ENCODE assay signal across 1 cellular context in the genomic region with DNA sequence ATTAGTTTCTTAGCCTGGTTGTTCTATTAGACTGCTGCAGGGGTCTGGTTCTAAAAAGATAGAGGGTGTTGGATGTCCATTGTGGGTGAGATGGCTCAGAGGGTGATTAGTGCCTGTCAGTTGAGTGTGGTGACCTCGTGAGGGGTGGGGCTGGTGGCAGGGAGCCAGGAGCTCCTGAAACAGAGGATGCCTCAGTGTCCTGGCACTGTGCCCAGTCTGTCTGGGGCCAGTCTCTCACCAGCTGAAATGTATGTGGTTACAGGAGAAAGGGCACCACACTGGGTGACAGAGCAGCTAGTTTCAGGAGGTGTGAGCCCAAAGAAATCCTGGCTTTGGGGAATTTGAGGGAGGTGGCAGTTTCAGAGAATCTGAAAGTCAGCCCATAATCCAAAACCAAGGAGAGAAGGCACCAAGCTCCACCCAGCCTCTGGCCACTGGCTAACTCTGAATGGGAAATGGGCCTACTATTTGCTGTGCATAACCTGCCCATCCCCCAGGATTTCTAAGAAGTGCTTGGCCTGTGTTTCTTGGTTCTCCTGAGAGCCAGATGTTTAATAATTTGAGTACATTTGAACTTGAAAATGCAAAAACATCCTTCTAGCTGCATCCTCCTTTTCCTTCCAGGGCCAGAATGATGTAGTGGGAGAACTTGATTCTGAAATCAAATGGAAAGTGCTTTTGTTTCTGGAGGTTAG.
TF ChIP-seq lines count a peak whose summit lies in the region.

No MANE protein-coding gene starts in this region.

TF ChIP-seq in SK-N-SH treated with all-trans-retinoic acid at 6 μM for 48 hours, 23 proteins besides CTCF, POLR2A, EP300 and RAD21 (continued from another document):
- TF ChIP-seq, protein P1, sequence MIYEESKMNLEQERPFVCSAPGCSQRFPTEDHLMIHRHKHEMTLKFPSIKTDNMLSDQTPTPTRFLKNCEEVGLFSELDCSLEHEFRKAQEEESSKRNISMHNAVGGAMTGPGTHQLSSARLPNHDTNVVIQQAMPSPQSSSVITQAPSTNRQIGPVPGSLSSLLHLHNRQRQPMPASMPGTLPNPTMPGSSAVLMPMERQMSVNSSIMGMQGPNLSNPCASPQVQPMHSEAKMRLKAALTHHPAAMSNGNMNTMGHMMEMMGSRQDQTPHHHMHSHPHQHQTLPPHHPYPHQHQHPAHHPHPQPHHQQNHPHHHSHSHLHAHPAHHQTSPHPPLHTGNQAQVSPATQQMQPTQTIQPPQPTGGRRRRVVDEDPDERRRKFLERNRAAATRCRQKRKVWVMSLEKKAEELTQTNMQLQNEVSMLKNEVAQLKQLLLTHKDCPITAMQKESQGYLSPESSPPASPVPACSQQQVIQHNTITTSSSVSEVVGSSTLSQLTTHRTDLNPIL (CRISPR knock-in tag; IDR thresholded peaks at IDR 0.05; ENCODE audit: low read depth): no peak
- no peak for TF ChIP-seq SNAI2 (CRISPR knock-in tag; IDR thresholded peaks at IDR 0.05)
- no peak for TF ChIP-seq RARB (CRISPR knock-in tag; IDR thresholded peaks at IDR 0.05)
- TF ChIP-seq, protein P2, sequence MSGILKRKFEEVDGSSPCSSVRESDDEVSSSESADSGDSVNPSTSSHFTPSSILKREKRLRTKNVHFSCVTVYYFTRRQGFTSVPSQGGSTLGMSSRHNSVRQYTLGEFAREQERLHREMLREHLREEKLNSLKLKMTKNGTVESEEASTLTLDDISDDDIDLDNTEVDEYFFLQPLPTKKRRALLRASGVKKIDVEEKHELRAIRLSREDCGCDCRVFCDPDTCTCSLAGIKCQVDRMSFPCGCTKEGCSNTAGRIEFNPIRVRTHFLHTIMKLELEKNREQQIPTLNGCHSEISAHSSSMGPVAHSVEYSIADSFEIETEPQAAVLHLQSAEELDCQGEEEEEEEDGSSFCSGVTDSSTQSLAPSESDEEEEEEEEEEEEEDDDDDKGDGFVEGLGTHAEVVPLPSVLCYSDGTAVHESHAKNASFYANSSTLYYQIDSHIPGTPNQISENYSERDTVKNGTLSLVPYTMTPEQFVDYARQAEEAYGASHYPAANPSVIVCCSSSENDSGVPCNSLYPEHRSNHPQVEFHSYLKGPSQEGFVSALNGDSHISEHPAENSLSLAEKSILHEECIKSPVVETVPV (CRISPR knock-in tag; IDR thresholded peaks at IDR 0.05): no peak
- no peak for TF ChIP-seq OSR1 (CRISPR knock-in tag; IDR thresholded peaks at IDR 0.05)
- TF ChIP-seq ZNF8 (CRISPR knock-in tag; IDR thresholded peaks at IDR 0.05): no peak
- TF ChIP-seq GLIS3 (CRISPR knock-in tag; IDR thresholded peaks at IDR 0.05): no peak
- no peak for TF ChIP-seq ESRRG (CRISPR knock-in tag; IDR thresholded peaks at IDR 0.05)
